7 cellular contexts compared by ENCODE assay signal in the genomic region with DNA sequence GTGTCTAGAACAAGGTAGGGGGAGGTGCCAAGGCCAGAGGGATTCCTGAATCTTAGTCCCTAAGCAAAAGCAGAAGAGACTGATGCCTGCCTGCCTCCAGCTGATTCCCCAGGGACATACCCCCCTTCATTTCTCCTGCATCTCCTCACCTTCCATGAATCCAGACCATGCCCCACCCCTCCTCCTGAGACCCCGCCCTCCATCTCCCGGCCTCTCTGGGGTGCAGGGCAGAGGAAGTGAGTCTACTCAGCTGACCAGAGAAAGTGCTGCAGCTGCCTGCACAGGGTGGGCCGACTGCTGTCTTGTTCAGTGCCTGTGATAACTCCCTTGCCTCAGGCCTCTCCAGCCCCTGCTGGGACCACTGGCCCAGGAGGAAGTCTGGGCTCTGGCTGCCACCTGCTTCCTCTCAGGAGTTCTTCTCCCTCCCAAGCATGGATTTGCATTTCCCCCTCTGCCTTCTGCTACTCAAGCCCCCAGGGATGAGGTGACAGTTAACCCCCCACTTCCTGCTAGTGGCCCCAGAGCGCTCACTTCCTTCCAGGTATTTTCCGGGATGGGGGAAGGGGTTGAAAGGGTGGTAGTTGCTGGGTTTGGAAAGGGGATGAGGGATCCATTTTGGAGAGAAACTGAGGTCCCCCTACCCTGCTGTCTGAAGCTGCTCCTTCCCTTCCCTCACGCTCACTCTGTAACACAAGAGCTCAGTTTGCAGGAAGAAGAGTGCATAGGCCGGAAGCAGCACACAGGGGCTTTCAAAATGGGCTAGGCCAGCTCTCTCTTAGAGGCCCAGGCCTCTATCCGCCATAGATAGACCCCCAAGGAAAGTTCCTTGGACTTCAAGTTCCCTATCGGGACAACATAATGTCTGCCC. TPM values are rescaled to one million over a fixed set of nuclear protein-coding genes. Genes with fewer than 3 reads are reported as not detected.
DNase-seq lines count a peak whose midpoint lies in the region; TF ChIP-seq lines count a peak whose summit lies in the region.

No MANE protein-coding gene starts in this region.

- H3K4me3 ChIP-seq in Jurkat, Clone E6-1 (ENCODE audit: low read length) = peak overlapping the region; percentile 100
- H3K4me3 ChIP-seq in esophagus squamous epithelium (peak overlapping the region in 2 of 4 donors; percentile 32 to 41), neutrophil (ENCODE audit: low read depth in 1 of 2, low read length in 1 of 2) (peak overlapping the region; percentile 86 to 95)

- 44 to 55% methylated on average over 5 to 6 of the region's 9 CpGs for WGBS in esophagus squamous epithelium, 2 donors

- peak in 1 of 4 donors; percentile 33 for TF ChIP-seq POLR2A in esophagus squamous epithelium (IDR thresholded peaks at IDR 0.05)

- intact Hi-C loops in esophagus squamous epithelium (cut with DNase I) = no loop called here

- H3K36me3 ChIP-seq in esophagus squamous epithelium (peaks cover 0 to 19% (median 3%) of the 10 kb centered on the region in 3 donors), neutrophil (peaks cover 14% of the 10 kb centered on the region)

- H3K27me3 ChIP-seq in esophagus squamous epithelium = peaks cover 0 to 4% (median 0%) of the 10 kb centered on the region in 4 donors
- no peaks in the 10 kb centered on the region for H3K27me3 ChIP-seq in neutrophil

- no peak for TF ChIP-seq CTCF in GM20000 (IDR thresholded peaks at IDR 0.05; ENCODE audit: extremely low read depth, missing control alignments)
- no peak for TF ChIP-seq CTCF in esophagus squamous epithelium (IDR thresholded peaks at IDR 0.05)
- no peak for TF ChIP-seq CTCF in neutrophil (IDR thresholded peaks at IDR 0.05)

- H3K9me3 ChIP-seq in esophagus squamous epithelium = no peaks in the 10 kb centered on the region
- no peaks in the 10 kb centered on the region for H3K9me3 ChIP-seq in neutrophil

- DNase-seq in GM20000 (ENCODE audit: low spot score) (peak; percentile 58), esophagus squamous epithelium (lab: John Stamatoyannopoulos, UW) (no peak), NCI-H1694 treated with DMSO at 0.1 percent for 48 hours (lab: John Stamatoyannopoulos, UW) (no peak), DMS153 treated with DMSO at 0.1 percent for 48 hours (lab: John Stamatoyannopoulos, UW; ENCODE audit: unreplicated experiment) (no peak)
- DNase-seq in Jurkat, Clone E6-1 (ENCODE audit: low read depth, low spot score) = peak; percentile 81
- DNase-seq in activated CD4-positive, alpha-beta T cell treated with anti-CD3 and anti-CD28 coated beads for 48 hours = peak; percentile 90

- H3K27ac ChIP-seq in esophagus squamous epithelium (peak overlapping the region; percentile 82 to 93 (median 87)), neutrophil (peak overlapping the region; percentile 100)

- H3K4me1 ChIP-seq in esophagus squamous epithelium (peaks cover 27 to 64% (median 28%) of the 10 kb centered on the region in 3 donors), neutrophil (ENCODE audit: control insufficient read depth in 1 of 2, insufficient read depth in 1 of 2, low read depth in 1 of 2, low read length in 1 of 2) (peaks cover 96 to 100% of the 10 kb centered on the region in 2 experiments)

RNA-seq across cellular contexts. Expression of a gene that starts 10.5 kb away (rescaled TPM):
- polyA plus RNA-seq in Jurkat, Clone E6-1 (2012; ENCODE audit: insufficient read depth, insufficient read length) = 13.8 TPM
- 10 to 100 TPM in 1 of 4 donors, 1 to 10 TPM in 3; 2.9 to 16.0 (median 3.3) TPM for total RNA-seq in esophagus squamous epithelium

RNA-seq across cellular contexts. Expression of a gene that starts 12.9 kb away (rescaled TPM):
- polyA plus RNA-seq in Jurkat, Clone E6-1 (2012; ENCODE audit: insufficient read depth, insufficient read length) = 211 TPM
- total RNA-seq in esophagus squamous epithelium = 10 to 100 TPM; 29.9 to 54.9 (median 37.0) TPM

RNA-seq across cellular contexts. Expression of a gene that starts 58.4 kb away (rescaled TPM):
- not detected for polyA plus RNA-seq in Jurkat, Clone E6-1 (2012; ENCODE audit: insufficient read depth, insufficient read length)
- total RNA-seq in esophagus squamous epithelium = not detected

Comparison
In these comparisons a context has a peak if more than half of its experiments do, and no peak if none do; other contexts are left out.
1. DNase-seq: peak in GM20000 (single experiment), Jurkat, Clone E6-1 (single experiment) and activated CD4-positive, alpha-beta T cell treated with anti-CD3 and anti-CD28 coated beads for 48 hours (single experiment); none in esophagus squamous epithelium (single experiment), NCI-H1694 treated with DMSO at 0.1 percent for 48 hours (single experiment) and DMS153 treated with DMSO at 0.1 percent for 48 hours (single experiment).